In the genomic region with DNA sequence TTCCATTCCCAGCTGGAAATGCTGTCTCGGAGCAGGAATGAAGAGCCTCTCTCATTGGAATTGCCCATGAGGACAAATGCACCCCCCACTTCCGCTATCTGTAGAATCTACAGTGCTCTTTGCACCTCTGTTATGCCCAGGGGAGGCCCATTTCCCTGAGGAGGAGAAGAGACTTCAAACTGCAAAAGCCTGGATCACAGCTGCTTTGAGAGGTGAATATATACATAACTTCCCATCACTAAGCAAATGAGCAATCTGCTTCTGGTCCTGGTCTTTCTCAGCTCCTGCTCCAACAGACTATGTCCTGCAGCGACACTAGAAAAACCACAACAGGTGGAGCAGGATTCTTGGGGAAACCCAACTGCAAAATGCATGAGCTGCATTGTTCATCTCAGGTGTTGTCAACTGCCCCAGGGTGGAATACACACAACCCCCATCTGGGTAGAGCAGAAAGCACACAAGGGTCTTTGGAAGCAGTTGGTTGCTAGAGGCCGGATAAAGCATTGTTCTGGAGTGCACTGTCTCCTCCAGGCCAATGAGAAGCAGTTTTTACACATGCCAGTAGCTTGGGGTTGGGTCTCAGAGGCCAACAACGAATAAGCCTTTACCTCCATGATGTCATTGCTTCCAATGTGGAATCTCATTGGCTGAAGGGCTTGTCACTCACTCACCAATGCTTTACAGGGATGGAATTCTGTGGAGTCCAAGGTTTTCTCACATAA, we compare ENCODE assay signal across 9 cellular contexts.
A peak's percentile ranks its signal among the peaks of the same experiment; 100 is the strongest.
DNase-seq lines count a peak whose midpoint lies in the region; ATAC-seq, FAIRE-seq and TF ChIP-seq lines count a peak whose summit lies in the region.
"Had no signal": no experiment of that assay in that cellular context is flagged by ENCODE, and none has a peak within 500 bp of the region (broad histone marks: within the 10 kb centered on the region; RNA-seq: fewer than 3 reads in every experiment).

No MANE protein-coding gene starts in this region.

- no peaks in the 10 kb centered on the region for H3K27me3 ChIP-seq in H1 (replicated peaks in 1 of 4; ENCODE audit: control insufficient read depth in 3 of 4, extremely low read depth in 1 of 4, insufficient read depth in 3 of 4, low read length in 3 of 4)
- no peaks in the 10 kb centered on the region for H3K27me3 ChIP-seq in neural progenitor cell

- DNase-seq in GM12864 (ENCODE audit: low read depth): peak; percentile 40
- peak; percentile 10 to 75 for DNase-seq in NCI-H446 (lab: John Stamatoyannopoulos, UW)
- peak; percentile 47 to 82 for DNase-seq in H1 (ENCODE audit: low read depth in 1 of 2, low spot score in 2 of 2)
- DNase-seq in neural progenitor cell (ENCODE audit: low spot score): peak; percentile 90
- no peak for DNase-seq in cerebellum (ENCODE audit: low spot score)
- DNase-seq in NCI-H2029 (lab: John Stamatoyannopoulos, UW): no peak
- DNase-seq: activated T-cell treated with anti-CD3 and anti-CD28 coated beads for 4 hours had no signal

- H4K20me1 ChIP-seq in H1 (replicated peaks in 1 of 2; ENCODE audit: control insufficient read depth in 1 of 2, insufficient read depth in 2 of 2, low read length in 2 of 2) (no peaks in the 10 kb centered on the region), neural progenitor cell (ENCODE audit: low read depth) (no peaks in the 10 kb centered on the region)

- H3K27ac ChIP-seq in H1 (ENCODE audit: low read depth, low read length) (no peak overlapping the region), neural progenitor cell (no peak overlapping the region)

- H2BK15ac ChIP-seq in H1 (ENCODE audit: low read length): peak overlapping the region; percentile 94; the same call in 1 of the 2 replicates

- H3K79me2 ChIP-seq in H1 (ENCODE audit: control insufficient read depth in 1 of 2, insufficient read depth in 2 of 2, low read length in 2 of 2) (no peaks in the 10 kb centered on the region), neural progenitor cell (ENCODE audit: low read depth) (no peaks in the 10 kb centered on the region)

- peak overlapping the region; percentile 29; the same call in 1 of the 2 replicates for H2BK5ac ChIP-seq in H1 (ENCODE audit: low read depth, low read length)

- peak overlapping the region; percentile 52 for H4K91ac ChIP-seq in H1 (replicated peaks; ENCODE audit: insufficient read length, low read length)

- H3K36me3 Mint-ChIP-seq in neural progenitor cell: no peaks in the 10 kb centered on the region

- peak overlapping the region; percentile 75 for H3K18ac ChIP-seq in H1 (ENCODE audit: extremely low read depth, low read length)

- no peaks in the 10 kb centered on the region; the same call in 1 of the 2 replicates for H3K23me2 ChIP-seq in H1 (ENCODE audit: low read depth, low read length)

- no peak for TF ChIP-seq CTCF in GM12864 (IDR thresholded peaks at IDR 0.05; ENCODE audit: low read depth, low read length, missing control alignments)
- no peak for TF ChIP-seq CTCF in H1 (IDR thresholded peaks at IDR 0.05; ENCODE audit: control extremely low read depth in 1 of 3, insufficient read depth in 1 of 3, low read depth in 1 of 3, low read length in 3 of 3)
- TF ChIP-seq CTCF in neural progenitor cell (IDR thresholded peaks at IDR 0.05): no peak

- peak overlapping the region; percentile 10; the same call in 1 of the 2 replicates for H2AFZ ChIP-seq in H1 (ENCODE audit: low read length)
- H2AFZ ChIP-seq in neural progenitor cell (replicated peaks): peak overlapping the region; percentile 13

- H3K36me3 ChIP-seq in H1 (ENCODE audit: control insufficient read depth in 2 of 4, insufficient read depth in 4 of 4, low read length in 3 of 4): no peaks in the 10 kb centered on the region
- no peaks in the 10 kb centered on the region for H3K36me3 ChIP-seq in neural progenitor cell

- H2BK12ac ChIP-seq in H1 (ENCODE audit: low read depth, low read length): peak overlapping the region; percentile 64; the same call in 1 of the 2 replicates

- no peak overlapping the region for H3K23ac ChIP-seq in H1 (ENCODE audit: insufficient read length)

- H3K4me3 Mint-ChIP-seq in neural progenitor cell: no peak overlapping the region

- peak overlapping the region; percentile 6; the same call in 1 of the 2 replicates for H2BK20ac ChIP-seq in H1 (ENCODE audit: low read length)

- H3F3A ChIP-seq in neural progenitor cell (ENCODE audit: low read depth): peaks cover 15% of the 10 kb centered on the region

- WGBS in H1 (ENCODE audit: extremely low coverage in 1 of 2, insufficient coverage in 1 of 2, insufficient read length in 1 of 2, insufficient replicate concordance in 2 of 2, low coverage in 1 of 2, low lambda C conversion rate in 2 of 2, missing lambda C conversion rate in 1 of 2), 2 experiments: 75% methylated on average over 5 of the region's 5 CpGs; no CpG with 5 or more reads in 1 of the 2 experiments

- no peak for TF ChIP-seq POLR2A in H1 (IDR thresholded peaks at IDR 0.05; ENCODE audit: control extremely low read depth in 1 of 2, low read depth in 2 of 2, low read length in 2 of 2)

- no peak overlapping the region for H3K27ac Mint-ChIP-seq in neural progenitor cell

- H2AK5ac ChIP-seq in H1 (ENCODE audit: low read depth, low read length): no peak overlapping the region

- H3K9me3 Mint-ChIP-seq in neural progenitor cell: peaks cover 2% of the 10 kb centered on the region

- no peak for ATAC-seq in GM21786 (IDR thresholded peaks at IDR 0.05; ENCODE audit: unreplicated experiment)
- ATAC-seq: Panc1 had no signal

- H3K27me3 Mint-ChIP-seq in neural progenitor cell (ENCODE audit: insufficient read depth, low read depth): peaks cover 5% of the 10 kb centered on the region

- no peaks in the 10 kb centered on the region for H3K79me1 ChIP-seq in H1 (ENCODE audit: low read depth, low read length)

- H3K14ac ChIP-seq in H1 (ENCODE audit: insufficient read length): no peak overlapping the region

- H3K9me3 ChIP-seq in H1 (ENCODE audit: insufficient read depth in 2 of 2, low read depth in 1 of 2, low read length in 1 of 2) (no peaks in the 10 kb centered on the region), neural progenitor cell (ENCODE audit: low read depth) (no peaks in the 10 kb centered on the region)

- POLR2A ChIA-PET in H1 (lab: Charles Lee; ENCODE audit: partially characterized antibody): interaction anchor here (1.0 to 1.3 kb wide), 5 partner anchors 12 to 469 kb away, joined by 3 to 5 read pairs (median 4); no protein-coding TSS in a partner anchor

- TF ChIP-seq RAD21 in H1 (IDR thresholded peaks at IDR 0.05 in 1 of 2, conservative IDR thresholded peaks at IDR 0.05 in 1 of 2; ENCODE audit: low read depth in 2 of 2, low read length in 2 of 2): no peak

- no peak overlapping the region for H3K56ac ChIP-seq in H1 (replicated peaks; ENCODE audit: insufficient read length, low read depth, low read length)

- no peak overlapping the region for H3K4me3 ChIP-seq in GM12864 (ENCODE audit: low read depth, low read length)
- H3K4me3 ChIP-seq in H1 (ENCODE audit: extremely low read depth in 1 of 4, insufficient read depth in 2 of 4, low read depth in 3 of 4, low read length in 4 of 4): no peak overlapping the region
- no peak overlapping the region for H3K4me3 ChIP-seq in neural progenitor cell

- CTCF ChIA-PET in H1 (lab: Charles Lee; ENCODE audit: partially characterized antibody): interaction anchor here (1.1 to 2.9 kb wide), 5 partner anchors 9 to 52 kb away, joined by 3 to 17 read pairs (median 5); no protein-coding TSS in a partner anchor

- H4K5ac ChIP-seq in H1 (ENCODE audit: insufficient read length, low read depth, low read length): peak overlapping the region; percentile 17

- H3K9ac ChIP-seq in H1 (replicated peaks in 1 of 4; ENCODE audit: extremely low read depth in 1 of 4, low read depth in 3 of 4, low read length in 3 of 4): peak overlapping the region in 1 of 4 experiments; percentile 1; a peak in 1 of 7 replicates
- no peak overlapping the region for H3K9ac ChIP-seq in neural progenitor cell

- peak; percentile 98 for FAIRE-seq in H1 (lab: Jason Lieb, UNC)

- peaks cover 6 to 22% (median 12%) of the 10 kb centered on the region in 4 experiments for H3K4me1 ChIP-seq in H1 (replicated peaks in 1 of 4; ENCODE audit: control insufficient read depth in 3 of 4, insufficient read depth in 4 of 4, low read length in 3 of 4)
- H3K4me1 ChIP-seq in neural progenitor cell: peaks cover 24% of the 10 kb centered on the region

- no peak overlapping the region for H3K4ac ChIP-seq in H1 (replicated peaks; ENCODE audit: insufficient read length, low read depth, low read length)

- H3K4me2 ChIP-seq in H1 (ENCODE audit: insufficient read depth in 1 of 2, low read depth in 2 of 2, low read length in 2 of 2) (no peak overlapping the region), neural progenitor cell (no peak overlapping the region)

- peaks cover 47% of the 10 kb centered on the region for H3K4me1 Mint-ChIP-seq in neural progenitor cell

- H4K8ac ChIP-seq in H1 (ENCODE audit: extremely low read depth, insufficient read depth, low read length): no peak overlapping the region

- TF ChIP-seq EP300 in H1 (IDR thresholded peaks at IDR 0.05; ENCODE audit: borderline replicate concordance in 1 of 2, low read depth in 2 of 2, low read length in 2 of 2): no peak

- no peak overlapping the region for H2BK120ac ChIP-seq in H1 (replicated peaks; ENCODE audit: low read depth, low read length)

TF ChIP-seq in H1, 55 proteins besides CTCF, POLR2A, EP300 and RAD21 (continues in another document):
- TF ChIP-seq ATF2 (IDR thresholded peaks at IDR 0.05; ENCODE audit: low read length) (peak; percentile 100), TCF12 (IDR thresholded peaks at IDR 0.05; ENCODE audit: low read depth, low read length) (no peak), SP2 (IDR thresholded peaks at IDR 0.05; ENCODE audit: low read length) (peak; percentile 88), CREB1 (IDR thresholded peaks at IDR 0.05) (peak; percentile 74), SP1 (IDR thresholded peaks at IDR 0.05; ENCODE audit: low read depth, low read length) (peak; percentile 99), CHD2 (IDR thresholded peaks at IDR 0.05; ENCODE audit: low read length) (peak; percentile 92), ZNF274 (IDR thresholded peaks at IDR 0.05; ENCODE audit: borderline replicate concordance, extremely low read depth, low read length) (no peak), JUN (IDR thresholded peaks at IDR 0.05; ENCODE audit: low read depth, low read length) (peak; percentile 49; the same call in 1 of the 2 replicates), JUND (IDR thresholded peaks at IDR 0.05; ENCODE audit: low read length) (peak; percentile 89)

Comparison
In these comparisons a context has a peak if more than half of its experiments do, and no peak if none do; other contexts are left out.
1. DNase-seq: peak in GM12864 (single experiment), NCI-H446 (2 of 2), H1 (2 of 2) and neural progenitor cell (single experiment); none in cerebellum (single experiment) and NCI-H2029 (single experiment).